Comparison of ENCODE assay signal across 8 cellular contexts in the genomic region with DNA sequence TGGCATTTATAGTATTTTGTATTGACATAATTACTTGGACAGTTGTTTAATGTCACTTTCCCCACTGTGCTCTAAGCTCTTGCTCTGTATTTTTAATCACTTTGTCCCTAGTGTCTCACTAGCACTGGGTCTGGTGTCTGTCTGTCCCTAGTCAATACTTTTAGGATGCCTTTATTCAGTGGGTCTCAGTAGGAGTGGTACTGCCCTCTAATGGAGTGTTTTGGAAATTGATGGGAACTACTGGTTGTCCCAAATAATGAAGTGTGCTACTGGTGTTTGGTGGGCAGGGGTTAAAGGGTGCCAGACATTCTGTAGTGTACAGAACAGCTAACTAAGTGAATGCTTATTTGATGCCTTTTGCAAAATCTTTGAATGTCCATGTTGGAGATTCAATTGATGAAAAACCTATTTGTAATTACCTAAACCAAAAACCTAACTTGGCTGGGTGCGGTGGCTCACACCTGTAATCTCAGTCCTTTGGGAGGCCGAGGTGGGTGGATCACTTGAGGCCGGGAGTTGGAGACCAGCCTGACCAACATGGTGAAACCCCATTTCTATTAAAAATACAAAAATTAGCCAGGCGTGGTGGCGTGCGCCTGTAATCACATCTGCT. TPM values are rescaled to one million over a fixed set of nuclear protein-coding genes. Genes with fewer than 3 reads are reported as not detected.
DNase-seq lines count a peak whose midpoint lies in the region; ATAC-seq, FAIRE-seq and TF ChIP-seq lines count a peak whose summit lies in the region.

No MANE protein-coding gene starts in this region.

- H3K4me3 ChIP-seq in esophagus muscularis mucosa = no peak overlapping the region
- no peak overlapping the region for H3K4me3 ChIP-seq in neutrophil (ENCODE audit: low read depth in 1 of 2, low read length in 1 of 2)

- ATAC-seq in GM21447 (IDR thresholded peaks at IDR 0.05; ENCODE audit: unreplicated experiment) = peak; percentile 74

- H3K9me3 ChIP-seq in esophagus muscularis mucosa (no peaks in the 10 kb centered on the region), neutrophil (no peaks in the 10 kb centered on the region)

- no peaks in the 10 kb centered on the region for H3K27me3 ChIP-seq in esophagus muscularis mucosa
- no peaks in the 10 kb centered on the region for H3K27me3 ChIP-seq in neutrophil

- peak; percentile 17 for DNase-seq in DMS153 (lab: John Stamatoyannopoulos, UW)
- no peak for DNase-seq in DMS153 treated with DMSO at 0.1 percent for 48 hours (lab: John Stamatoyannopoulos, UW; ENCODE audit: unreplicated experiment)
- DNase-seq in HuH-7 (ENCODE audit: low spot score) = peak; percentile 34
- peak; percentile 53 for DNase-seq in RCC 7860 (ENCODE audit: low spot score)
- no peak for DNase-seq in esophagus muscularis mucosa (ENCODE audit: extremely low spot score)
- DNase-seq in NK-92 (lab: John Stamatoyannopoulos, UW; ENCODE audit: unreplicated experiment) = no peak

- no peaks in the 10 kb centered on the region for H3K36me3 ChIP-seq in esophagus muscularis mucosa
- no peaks in the 10 kb centered on the region for H3K36me3 ChIP-seq in neutrophil

- intact Hi-C loops in esophagus muscularis mucosa (cut with DNase I) = loop anchor here (5.0 to 10.0 kb wide), 2 partner anchors 77 to 175 kb away; no protein-coding TSS in a partner anchor

- no peak for TF ChIP-seq POLR2A in esophagus muscularis mucosa (IDR thresholded peaks at IDR 0.05; ENCODE audit: low read depth)

- no peak for FAIRE-seq in RCC 7860 (lab: Jason Lieb, UNC)

- H3K27ac ChIP-seq in esophagus muscularis mucosa (replicated peaks in 1 of 4) (no peak overlapping the region), neutrophil (no peak overlapping the region)

- no peak for TF ChIP-seq EP300 in esophagus muscularis mucosa (IDR thresholded peaks at IDR 0.05)

- TF ChIP-seq CTCF in esophagus muscularis mucosa (IDR thresholded peaks at IDR 0.05) (peak; percentile 53 to 69 (median 55)), neutrophil (IDR thresholded peaks at IDR 0.05) (peak; percentile 62)

- peaks cover 14 to 18% (median 16%) of the 10 kb centered on the region in 4 donors for H3K4me1 ChIP-seq in esophagus muscularis mucosa
- H3K4me1 ChIP-seq in neutrophil (ENCODE audit: control insufficient read depth in 1 of 2, insufficient read depth in 1 of 2, low read depth in 1 of 2, low read length in 1 of 2) = no peaks in the 10 kb centered on the region

- WGBS in esophagus muscularis mucosa = 95% methylated on average over 6 of the region's 6 CpGs

RNA-seq across cellular contexts. Expression of a gene that starts 33.3 kb away (rescaled TPM):
- 10 to 100 TPM in 3 of 4 donors, 1 to 10 TPM in 1; 9.6 to 17.7 (median 14.3) TPM for total RNA-seq in esophagus muscularis mucosa

Comparison
In these comparisons a context has a peak if more than half of its experiments do, and no peak if none do; other contexts are left out.
1. DNase-seq: peak in DMS153 (single experiment), HuH-7 (single experiment) and RCC 7860 (single experiment); none in DMS153 treated with DMSO at 0.1 percent for 48 hours (single experiment), esophagus muscularis mucosa (single experiment) and NK-92 (single experiment).